In genomic region chr1:186813420-186813819, GRCh38 we compare ENCODE assay signal across 27 cellular contexts. TPM values are rescaled to one million over a fixed set of nuclear protein-coding genes. Genes with fewer than 3 reads are reported as not detected.
DNase-seq lines count a peak whose midpoint lies in the region; ATAC-seq, FAIRE-seq and TF ChIP-seq lines count a peak whose summit lies in the region.
"Had no signal": no experiment of that assay in that cellular context is flagged by ENCODE, and none has a peak within 500 bp of the region (broad histone marks: within the 10 kb centered on the region; RNA-seq: fewer than 3 reads in every experiment).

No MANE protein-coding gene starts in this region.

- no peaks in the 10 kb centered on the region for H3K36me3 ChIP-seq in astrocyte (ENCODE audit: insufficient read depth, low read length)
- H3K36me3 ChIP-seq: ascending aorta, neural progenitor cell, SJCRH30, upper lobe of right lung had no signal

- H2AFZ ChIP-seq in astrocyte (ENCODE audit: low read depth, low read length): peak overlapping the region; percentile 2
- H2AFZ ChIP-seq: neural progenitor cell had no signal

- no peaks in the 10 kb centered on the region for H3K79me2 ChIP-seq in astrocyte (ENCODE audit: insufficient read depth, low read length)

- H3K9ac ChIP-seq in astrocyte (ENCODE audit: low read length): peak overlapping the region; percentile 62
- H3K9ac ChIP-seq: neural progenitor cell had no signal

- no peaks in the 10 kb centered on the region for H3K9me3 ChIP-seq in astrocyte (ENCODE audit: insufficient read depth, low read depth, low read length)
- H3K9me3 ChIP-seq: ascending aorta, SJCRH30, upper lobe of right lung had no signal

- peaks cover 17% of the 10 kb centered on the region for H3K4me1 ChIP-seq in astrocyte (ENCODE audit: insufficient read depth, low read length)
- H3K4me1 ChIP-seq: ascending aorta, neural progenitor cell, SJCRH30, upper lobe of right lung had no signal

- H3K27me3 Mint-ChIP-seq in astrocyte (ENCODE audit: low read depth, unreplicated experiment): no peaks in the 10 kb centered on the region
- H3K27me3 Mint-ChIP-seq: IgD-negative memory B cell had no signal

- no peaks in the 10 kb centered on the region for H3K4me1 Mint-ChIP-seq in astrocyte (ENCODE audit: low read depth, unreplicated experiment)
- H3K4me1 Mint-ChIP-seq: CD4-positive, alpha-beta memory T cell; IgD-negative memory B cell; neural progenitor cell had no signal

- DNase-seq in DMS53 (lab: John Stamatoyannopoulos, UW) (peak; percentile 32), DMS53 treated with DMSO at 0.1 percent for 48 hours (lab: John Stamatoyannopoulos, UW; ENCODE audit: unreplicated experiment) (no peak), astrocyte (ENCODE audit: low read depth) (peak; percentile 57), renal cortical epithelial cell (ENCODE audit: low read depth) (peak; percentile 9), A172 (ENCODE audit: low spot score) (no peak)
- DNase-seq: activated CD4-positive, alpha-beta memory T cell treated with anti-CD3 and anti-CD28 coated beads for 36 hours; activated CD8-positive, alpha-beta memory T cell treated with anti-CD3 and anti-CD28 coated beads, Interleukin-2, amount 50 U/mL, for 48 hours; CD4-positive, alpha-beta memory T cell; left cardiac atrium; NCI-H1105; NCI-H2029; NCI-H345; NCI-H748 treated with DMSO at 0.1 percent for 48 hours; SJCRH30; stimulated activated CD4-positive, alpha-beta T cell treated with anti-CD3 and anti-CD28 coated beads, Interleukin-12 subunit alpha, Interleukin-12 subunit beta, amount 100 ng/mL, for 4 hours; stimulated activated CD4-positive, alpha-beta T cell treated with anti-CD3 and anti-CD28 coated beads, Interleukin-4, amount 100 ng/mL, for 1 hour; upper lobe of right lung had no signal

- H3K4me3 Mint-ChIP-seq in astrocyte (ENCODE audit: unreplicated experiment): no peak overlapping the region
- H3K4me3 Mint-ChIP-seq: activated CD4-positive, alpha-beta memory T cell treated with anti-CD3 and anti-CD28 coated beads for 36 hours; activated naive CD8-positive, alpha-beta T cell; CD4-positive, alpha-beta memory T cell; IgD-negative memory B cell; neural progenitor cell had no signal

- H3K4me3 ChIP-seq in astrocyte (ENCODE audit: insufficient read depth, low read depth, low read length): no peak overlapping the region
- H3K4me3 ChIP-seq: ascending aorta, neural progenitor cell, SJCRH30, upper lobe of right lung had no signal

- H3K9me3 Mint-ChIP-seq in astrocyte (ENCODE audit: unreplicated experiment): no peaks in the 10 kb centered on the region
- H3K9me3 Mint-ChIP-seq: activated CD4-positive, alpha-beta memory T cell treated with anti-CD3 and anti-CD28 coated beads for 36 hours; neural progenitor cell had no signal

- no peaks in the 10 kb centered on the region for H3K36me3 Mint-ChIP-seq in astrocyte (ENCODE audit: low read depth, unreplicated experiment)
- H3K36me3 Mint-ChIP-seq: activated CD4-positive, alpha-beta memory T cell treated with anti-CD3 and anti-CD28 coated beads for 36 hours; activated naive CD8-positive, alpha-beta T cell; CD4-positive, alpha-beta memory T cell; IgD-negative memory B cell; neural progenitor cell had no signal

- no peak for FAIRE-seq in astrocyte (lab: Jason Lieb, UNC)
- FAIRE-seq: RCC 7860 had no signal

- ATAC-seq in esophagus mucosa (peak; percentile 26), HG03045 (IDR thresholded peaks at IDR 0.05; ENCODE audit: unreplicated experiment) (no peak), GM19463 (IDR thresholded peaks at IDR 0.05; ENCODE audit: unreplicated experiment) (no peak)
- ATAC-seq: upper lobe of right lung had no signal

- peak overlapping the region; percentile 60 for H3K4me2 ChIP-seq in astrocyte (ENCODE audit: low read length)
- H3K4me2 ChIP-seq: neural progenitor cell had no signal

- peak overlapping the region; percentile 84 for H3K27ac ChIP-seq in astrocyte (ENCODE audit: low read depth, low read length)
- H3K27ac ChIP-seq: 22Rv1, ascending aorta, neural progenitor cell, SJCRH30, upper lobe of right lung had no signal

- H4K20me1 ChIP-seq in astrocyte (ENCODE audit: insufficient read depth, low read length): no peaks in the 10 kb centered on the region

- H3K27me3 ChIP-seq in astrocyte (ENCODE audit: insufficient read depth, low read length): no peaks in the 10 kb centered on the region
- H3K27me3 ChIP-seq: ascending aorta, neural progenitor cell, SJCRH30, upper lobe of right lung had no signal

- no peak for TF ChIP-seq CTCF in astrocyte (IDR thresholded peaks at IDR 0.05; ENCODE audit: insufficient read depth, low read depth, low read length)

- no peak overlapping the region for H3K27ac Mint-ChIP-seq in astrocyte (ENCODE audit: unreplicated experiment)
- H3K27ac Mint-ChIP-seq: activated CD4-positive, alpha-beta memory T cell treated with anti-CD3 and anti-CD28 coated beads for 36 hours; activated naive CD8-positive, alpha-beta T cell; CD4-positive, alpha-beta memory T cell; IgD-negative memory B cell; neural progenitor cell had no signal

RNA-seq across cellular contexts. Expression of gene PLA2G4A, which starts 15.3 kb away (rescaled TPM):
- total RNA-seq in astrocyte (1.4 and 1.9 TPM in 2 replicates), esophagus mucosa (8.4 TPM), renal cortical epithelial cell (0.94 and 1.7 TPM in 2 replicates)
- 0.07 and 0.36 TPM in 2 replicates for total RNA-seq in A172 (2014; rRNA removed; shearing (Covaris generic))
- total RNA-seq: SJCRH30; T-helper 1 cell treated with Interleukin-12 subunit alpha and Interleukin-12 subunit beta and Interleukin-4 antibody, amounts not matched to agents 30 ng/mL and 1 ng/mL, for 36 hours had no signal

Comparison
In these comparisons a context has a peak if more than half of its experiments do, and no peak if none do; other contexts are left out.
1. DNase-seq: peak in DMS53 (single experiment), astrocyte (single experiment) and renal cortical epithelial cell (single experiment); none in DMS53 treated with DMSO at 0.1 percent for 48 hours (single experiment) and A172 (single experiment).